8 cellular contexts compared by ENCODE assay signal in genomic region chr12:76379261-76379660, GRCh38.
"Had no signal": no experiment of that assay in that cellular context is flagged by ENCODE, and none has a peak within 500 bp of the region (broad histone marks: within the 10 kb centered on the region; RNA-seq: fewer than 3 reads in every experiment).

No MANE protein-coding gene starts in this region.

- DNase-seq: GOT3, H7, HFFc6, IMR-90, KBM-7 had no signal

- H3K9me3 Mint-ChIP-seq: HFFc6 had no signal

- FAIRE-seq: HTR-8/SVneo had no signal

- H3K4me3 ChIP-seq: HAP-1 had no signal

- H3K27ac Mint-ChIP-seq: HFFc6 had no signal

- H3K9me3 ChIP-seq: HAP-1 had no signal

- H3K4me3 Mint-ChIP-seq: HFFc6 had no signal

- ATAC-seq: HCT116 had no signal
